In the genomic region with DNA sequence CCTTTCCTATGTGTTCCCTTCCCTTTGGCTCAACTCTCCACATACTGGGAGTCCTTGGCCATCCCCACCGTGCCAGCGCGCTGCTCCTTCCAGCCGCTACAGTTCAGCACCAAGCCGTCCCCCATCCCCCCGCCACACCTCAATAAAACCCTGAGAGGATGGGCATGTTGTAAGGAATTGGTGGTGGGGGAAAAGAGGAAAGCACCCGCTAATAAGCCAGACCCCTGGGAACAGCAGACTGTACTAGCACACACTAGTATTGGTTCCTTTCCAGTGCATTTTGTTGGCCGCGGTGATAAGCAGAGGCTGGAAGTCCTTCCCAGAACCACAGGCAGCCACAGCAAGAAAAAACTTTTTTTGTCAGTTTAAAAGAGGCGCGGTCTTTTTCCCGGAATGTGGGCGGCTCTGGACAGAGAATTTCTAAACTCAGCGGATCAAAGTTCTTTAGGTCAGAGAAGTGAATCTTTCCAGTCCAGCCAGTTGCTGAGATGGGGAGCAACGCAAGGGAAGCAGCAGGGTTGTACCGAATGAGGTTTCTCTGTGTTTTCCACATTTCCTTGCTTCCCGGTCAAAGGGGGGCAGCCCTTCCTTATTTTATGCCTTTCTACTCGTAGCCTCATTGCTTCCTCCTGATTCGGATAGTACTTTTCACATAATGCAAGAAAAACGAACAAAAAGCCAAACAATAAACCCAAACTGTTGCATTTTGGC, we compare ENCODE assay signal across 8 cellular contexts. TPM values are rescaled to one million over a fixed set of nuclear protein-coding genes. Genes with fewer than 3 reads are reported as not detected.
DNase-seq lines count a peak whose midpoint lies in the region; ATAC-seq, FAIRE-seq and TF ChIP-seq lines count a peak whose summit lies in the region.

No MANE protein-coding gene starts in this region.

- intact Hi-C loops in endothelial cell of umbilical vein (cut with micrococcal nuclease): loop anchor here (1.0 to 10.0 kb wide), 4 partner anchors 203 to 648 kb away; no protein-coding TSS in a partner anchor

- DNase-seq in AG08396 (ENCODE audit: low spot score): peak; percentile 24
- peak; percentile 11 for DNase-seq in MG63
- DNase-seq in endothelial cell of umbilical vein (ENCODE audit: low read depth, low spot score): peak; percentile 57
- DNase-seq in naive thymus-derived CD8-positive, alpha-beta T cell: no peak
- DNase-seq in GM10266 (ENCODE audit: extremely low spot score): no peak
- DNase-seq in NCI-H2029 (lab: John Stamatoyannopoulos, UW): no peak

- CTCF ChIA-PET in endothelial cell of umbilical vein (lab: Charles Lee): interaction anchor here (0.8 kb wide), 1 partner anchor 235 kb away, joined by 3 read pairs; no protein-coding TSS in a partner anchor

- H3K27ac Mint-ChIP-seq in naive thymus-derived CD8-positive, alpha-beta T cell: peak overlapping the region in 1 of 10 donors; percentile 86

- H3K27me3 Mint-ChIP-seq in naive thymus-derived CD8-positive, alpha-beta T cell: peaks cover 26 to 56% (median 35%) of the 10 kb centered on the region in 5 donors

- H3K9me3 ChIP-seq in MG63 (no peaks in the 10 kb centered on the region), endothelial cell of umbilical vein (replicated peaks; ENCODE audit: control insufficient read depth, insufficient read depth, low read length) (no peaks in the 10 kb centered on the region)

- H3K4me3 ChIP-seq in MG63 (no peak overlapping the region), endothelial cell of umbilical vein (replicated peaks in 1 of 3; ENCODE audit: insufficient read depth in 1 of 3, low read depth in 1 of 3, low read length in 3 of 3) (peak overlapping the region; percentile 35 to 89 (median 72))

- H3K36me3 ChIP-seq in MG63 (no peaks in the 10 kb centered on the region), endothelial cell of umbilical vein (ENCODE audit: control insufficient read depth in 2 of 2, extremely low read depth in 1 of 2, insufficient read depth in 2 of 2, low read length in 2 of 2) (no peaks in the 10 kb centered on the region)

- ATAC-seq in naive thymus-derived CD8-positive, alpha-beta T cell: no peak
- ATAC-seq in HG03135 (IDR thresholded peaks at IDR 0.05; ENCODE audit: unreplicated experiment): no peak
- no peak for ATAC-seq in GM18868 (IDR thresholded peaks at IDR 0.05; ENCODE audit: unreplicated experiment)

- peaks cover 48% of the 10 kb centered on the region for H3K27me3 ChIP-seq in MG63
- no peaks in the 10 kb centered on the region for H3K27me3 ChIP-seq in endothelial cell of umbilical vein (ENCODE audit: control insufficient read depth in 2 of 2, insufficient read depth in 2 of 2, low read length in 2 of 2)

- H4K20me1 ChIP-seq in endothelial cell of umbilical vein (replicated peaks; ENCODE audit: control insufficient read depth, extremely low read depth, insufficient read depth, low read length): no peaks in the 10 kb centered on the region

- H3K9me3 Mint-ChIP-seq in naive thymus-derived CD8-positive, alpha-beta T cell: peaks cover 0 to 4% (median 0%) of the 10 kb centered on the region in 9 donors

- no peak overlapping the region for H3K27ac ChIP-seq in endothelial cell of umbilical vein (ENCODE audit: insufficient read depth, low read depth, low read length)

- no peak for TF ChIP-seq POLR2A in endothelial cell of umbilical vein (IDR thresholded peaks at IDR 0.05; ENCODE audit: low read depth, low read length)

- peak overlapping the region; percentile 22 for H3K9ac ChIP-seq in endothelial cell of umbilical vein (replicated peaks; ENCODE audit: extremely low read depth, insufficient read depth, low read length)

- H3K4me2 ChIP-seq in endothelial cell of umbilical vein (ENCODE audit: insufficient read depth, low read length): peak overlapping the region; percentile 97

- TF ChIP-seq CTCF in endothelial cell of umbilical vein (IDR thresholded peaks at IDR 0.05; ENCODE audit: extremely low read depth in 1 of 2, insufficient read depth in 1 of 2, low read depth in 1 of 2, low read length in 2 of 2) (no peak), GM10266 (IDR thresholded peaks at IDR 0.05; ENCODE audit: control insufficient read depth, insufficient read depth, low read depth, missing control alignments) (no peak)

- BruUV-seq in endothelial cell of umbilical vein (replicated peaks; lab: Mats Ljungman, UMichigan): TSS peak; percentile 25

- POLR2A ChIA-PET in endothelial cell of umbilical vein (lab: Charles Lee): no interaction called here
- POLR2A ChIA-PET in naive thymus-derived CD8-positive, alpha-beta T cell (lab: Charles Lee): no interaction called here

- H3K36me3 Mint-ChIP-seq in naive thymus-derived CD8-positive, alpha-beta T cell: peaks cover 0 to 6% (median 4%) of the 10 kb centered on the region in 3 donors

- FAIRE-seq in endothelial cell of umbilical vein (lab: Jason Lieb, UNC): peak; percentile 69

- no peaks in the 10 kb centered on the region for H3K9me1 ChIP-seq in endothelial cell of umbilical vein (replicated peaks; ENCODE audit: control insufficient read depth, extremely low read depth, insufficient read depth, low read length)

- dilution Hi-C loops in endothelial cell of umbilical vein (cut with MboI; ENCODE audit: extremely low pct_ligation_motif_present, low sequenced_read_pairs): no loop called here

- peak overlapping the region; percentile 60 to 87 (median 80) for H3K4me3 Mint-ChIP-seq in naive thymus-derived CD8-positive, alpha-beta T cell

- peak overlapping the region; percentile 82 for H2AFZ ChIP-seq in endothelial cell of umbilical vein (ENCODE audit: low read depth, low read length)

- H3K4me1 Mint-ChIP-seq in naive thymus-derived CD8-positive, alpha-beta T cell: peaks cover 9 to 23% (median 14%) of the 10 kb centered on the region in 4 donors

- no peaks in the 10 kb centered on the region for H3K79me2 ChIP-seq in endothelial cell of umbilical vein (ENCODE audit: control insufficient read depth, insufficient read depth, low read length)

- peaks cover 15% of the 10 kb centered on the region for H3K4me1 ChIP-seq in endothelial cell of umbilical vein (ENCODE audit: control insufficient read depth, extremely low read depth, insufficient read depth, low read length)

TF ChIP-seq in endothelial cell of umbilical vein, 7 proteins besides CTCF, POLR2A, EP300 and RAD21:
- TF ChIP-seq POLR2AphosphoS5 (IDR thresholded peaks at IDR 0.05; ENCODE audit: insufficient read depth, low read depth, low read length) (no peak), FOS (IDR thresholded peaks at IDR 0.05; ENCODE audit: borderline replicate concordance, insufficient read depth, low read length) (no peak), JUN (IDR thresholded peaks at IDR 0.05; ENCODE audit: borderline replicate concordance, insufficient read depth, insufficient read length, low read depth) (no peak), GATA2 (IDR thresholded peaks at IDR 0.05; ENCODE audit: insufficient read depth, insufficient read length, low read depth, low read length) (no peak), MYC (IDR thresholded peaks at IDR 0.05; ENCODE audit: low read depth, low read length) (no peak), EZH2 (IDR thresholded peaks at IDR 0.05; ENCODE audit: borderline replicate concordance, low read depth, low read length, severe bottlenecking) (no peak)
- TF ChIP-seq, protein P1, sequence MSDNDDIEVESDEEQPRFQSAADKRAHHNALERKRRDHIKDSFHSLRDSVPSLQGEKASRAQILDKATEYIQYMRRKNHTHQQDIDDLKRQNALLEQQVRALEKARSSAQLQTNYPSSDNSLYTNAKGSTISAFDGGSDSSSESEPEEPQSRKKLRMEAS (IDR thresholded peaks at IDR 0.05; ENCODE audit: insufficient read depth, insufficient read length): no peak

RNA-seq across cellular contexts. Expression of a gene that starts 2.1 kb away (rescaled TPM):
- total RNA-seq in MG63 (2014; rRNA removed; shearing (Covaris generic); ENCODE audit: low replicate concordance): not detected in 2 replicates
- total RNA-seq in endothelial cell of umbilical vein: 6.8 and 8.4 TPM in 2 replicates
- polyA plus RNA-seq in endothelial cell of umbilical vein: 2.2 and 2.8 TPM in 2 replicates
- polyA plus RNA-seq in endothelial cell of umbilical vein (2011; cell fraction: cytosol; rRNA removed): 1.9 and 2.3 TPM in 2 replicates
- polyA plus RNA-seq in endothelial cell of umbilical vein (2011; cell fraction: nucleus; rRNA removed): 3.0 and 4.0 TPM in 2 replicates
- 1.7 TPM in 2 replicates for polyA plus RNA-seq in endothelial cell of umbilical vein (2012)
- polyA minus RNA-seq in endothelial cell of umbilical vein: 7.7 and 8.1 TPM in 2 replicates
- polyA minus RNA-seq in endothelial cell of umbilical vein (2011; cell fraction: cytosol; rRNA and poly(A)+ RNA removed): not detected
- 11.1 and 11.3 TPM in 2 replicates for polyA minus RNA-seq in endothelial cell of umbilical vein (2011; cell fraction: nucleus; rRNA and poly(A)+ RNA removed)
- not detected for total RNA-seq in naive thymus-derived CD8-positive, alpha-beta T cell
- polyA plus RNA-seq in naive thymus-derived CD8-positive, alpha-beta T cell: under 1 TPM in 1 of 3 donors, not detected in 2; 0.31 TPM

Comparison
In these comparisons a context has a peak if more than half of its experiments do, and no peak if none do; other contexts are left out.
1. DNase-seq: peak in AG08396 (single experiment), MG63 (single experiment) and endothelial cell of umbilical vein (single experiment); none in naive thymus-derived CD8-positive, alpha-beta T cell (0 of 10), GM10266 (single experiment) and NCI-H2029 (single experiment).